In genomic region chr13:103859952-103860351, GRCh38 we compare ENCODE assay signal across 16 cellular contexts.
"Had no signal": no experiment of that assay in that cellular context is flagged by ENCODE, and none has a peak within 500 bp of the region (broad histone marks: within the 10 kb centered on the region; RNA-seq: fewer than 3 reads in every experiment).

No MANE protein-coding gene starts in this region.

- FAIRE-seq: astrocyte, keratinocyte had no signal

- H3K9me3 Mint-ChIP-seq: activated naive CD8-positive, alpha-beta T cell treated with anti-CD3 and anti-CD28 coated beads, Interleukin-2, amount 50 U/mL, for 24 hours; neural progenitor cell had no signal

- H3K27me3 Mint-ChIP-seq: activated CD8-positive, alpha-beta T cell treated with anti-CD3 and anti-CD28 coated beads for 36 hours; activated naive CD8-positive, alpha-beta T cell treated with anti-CD3 and anti-CD28 coated beads, Interleukin-2, amount 50 U/mL, for 24 hours; stimulated activated naive CD8-positive, alpha-beta T cell treated with anti-CD3 and anti-CD28 coated beads, Interleukin-15, amount 100 ng/mL, for 72 hours had no signal

- H3K27ac Mint-ChIP-seq: activated CD8-positive, alpha-beta T cell treated with anti-CD3 and anti-CD28 coated beads for 36 hours; activated naive CD8-positive, alpha-beta T cell treated with anti-CD3 and anti-CD28 coated beads, Interleukin-2, amount 50 U/mL, for 24 hours; neural progenitor cell; stimulated activated naive CD8-positive, alpha-beta T cell treated with anti-CD3 and anti-CD28 coated beads, Interleukin-15, amount 100 ng/mL, for 72 hours had no signal

- ATAC-seq: activated CD8-positive, alpha-beta T cell treated with anti-CD3 and anti-CD28 coated beads for 36 hours; activated naive CD8-positive, alpha-beta T cell treated with anti-CD3 and anti-CD28 coated beads, Interleukin-2, amount 50 U/mL, for 24 hours; heart left ventricle; left lung; stimulated activated naive CD8-positive, alpha-beta T cell treated with anti-CD3 and anti-CD28 coated beads, Interleukin-15, amount 100 ng/mL, for 72 hours had no signal

- H3K4me3 Mint-ChIP-seq: activated CD8-positive, alpha-beta T cell treated with anti-CD3 and anti-CD28 coated beads for 36 hours; activated naive CD8-positive, alpha-beta T cell treated with anti-CD3 and anti-CD28 coated beads, Interleukin-2, amount 50 U/mL, for 24 hours; neural progenitor cell; stimulated activated naive CD8-positive, alpha-beta T cell treated with anti-CD3 and anti-CD28 coated beads, Interleukin-15, amount 100 ng/mL, for 72 hours had no signal

- H3K4me1 Mint-ChIP-seq: activated naive CD8-positive, alpha-beta T cell treated with anti-CD3 and anti-CD28 coated beads, Interleukin-2, amount 50 U/mL, for 24 hours; stimulated activated naive CD8-positive, alpha-beta T cell treated with anti-CD3 and anti-CD28 coated beads, Interleukin-15, amount 100 ng/mL, for 72 hours had no signal

- DNase-seq: activated CD8-positive, alpha-beta memory T cell treated with anti-CD3 and anti-CD28 coated beads, Interleukin-2, amount 50 U/mL, for 4 hours; activated CD8-positive, alpha-beta T cell treated with anti-CD3 and anti-CD28 coated beads for 36 hours; activated naive CD4-positive, alpha-beta T cell treated with Interleukin-2 at 50 U/mL for 16 hours; activated naive CD8-positive, alpha-beta T cell treated with anti-CD3 and anti-CD28 coated beads, Interleukin-2, amount 50 U/mL, for 24 hours; foreskin melanocyte; heart left ventricle; left lung; mesendoderm; ovary; stimulated activated CD4-positive, alpha-beta T cell treated with anti-CD3 and anti-CD28 coated beads, Interleukin-4, amount 100 ng/mL, for 24 hours; stimulated activated naive CD8-positive, alpha-beta T cell treated with anti-CD3 and anti-CD28 coated beads, Interleukin-15, amount 100 ng/mL, for 72 hours had no signal

- H3K4me3 ChIP-seq: cardiac muscle cell, heart left ventricle, left lung, neural progenitor cell, ovary, thoracic aorta had no signal
